Comparison of ENCODE assay signal across 13 cellular contexts in the genomic region with DNA sequence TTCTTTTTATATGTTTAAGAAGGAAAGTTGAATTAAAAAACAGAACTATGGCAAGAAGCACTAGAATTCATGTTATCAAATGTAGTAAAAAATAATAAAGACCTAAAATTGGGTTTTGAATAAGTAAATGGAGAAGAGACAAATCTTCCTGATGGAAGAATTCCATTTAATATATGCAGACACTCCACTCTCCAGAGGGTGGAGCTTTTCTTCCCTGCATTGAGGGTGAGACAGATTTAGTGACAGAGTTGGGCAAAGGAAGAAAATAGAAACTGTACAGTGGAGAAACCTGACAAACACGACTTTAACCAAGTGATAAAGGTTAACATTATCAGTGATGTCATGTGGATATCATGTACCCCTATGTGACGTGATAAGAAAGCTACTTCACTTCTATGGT.
DNase-seq lines count a peak whose midpoint lies in the region; ATAC-seq, FAIRE-seq and TF ChIP-seq lines count a peak whose summit lies in the region.
"Had no signal": no experiment of that assay in that cellular context is flagged by ENCODE, and none has a peak within 500 bp of the region (broad histone marks: within the 10 kb centered on the region; RNA-seq: fewer than 3 reads in every experiment).

No MANE protein-coding gene starts in this region.

- no peaks in the 10 kb centered on the region for H3K79me2 ChIP-seq in endothelial cell of umbilical vein (ENCODE audit: control insufficient read depth, insufficient read depth, low read length)

- H3K4me3 ChIP-seq in endothelial cell of umbilical vein (replicated peaks in 1 of 3; ENCODE audit: insufficient read depth in 1 of 3, low read depth in 1 of 3, low read length in 3 of 3) = no peak overlapping the region
- H3K4me3 ChIP-seq: transverse colon had no signal

- dilution Hi-C loops in endothelial cell of umbilical vein (cut with MboI; ENCODE audit: extremely low pct_ligation_motif_present, low sequenced_read_pairs) = no loop called here

- H3K9me3 ChIP-seq in endothelial cell of umbilical vein (replicated peaks; ENCODE audit: control insufficient read depth, insufficient read depth, low read length) = no peaks in the 10 kb centered on the region
- H3K9me3 ChIP-seq in T-helper 17 cell (ENCODE audit: control insufficient read depth, low read length, poor library complexity, severe bottlenecking) = no peaks in the 10 kb centered on the region
- H3K9me3 ChIP-seq: transverse colon had no signal

- no peaks in the 10 kb centered on the region for H3K36me3 ChIP-seq in endothelial cell of umbilical vein (ENCODE audit: control insufficient read depth in 2 of 2, extremely low read depth in 1 of 2, insufficient read depth in 2 of 2, low read length in 2 of 2)
- H3K36me3 ChIP-seq: transverse colon had no signal

- peak; percentile 24 for FAIRE-seq in endothelial cell of umbilical vein (lab: Jason Lieb, UNC)
- FAIRE-seq: GM18507 had no signal

- no peak overlapping the region for H3K4me2 ChIP-seq in endothelial cell of umbilical vein (ENCODE audit: insufficient read depth, low read length)

- H3K27me3 Mint-ChIP-seq in activated CD4-positive, alpha-beta T cell treated with anti-CD3 and anti-CD28 coated beads, Interleukin-2, amount 10 ng/mL, durations not matched to agents 24 days and 14 days = no peaks in the 10 kb centered on the region
- H3K27me3 Mint-ChIP-seq in T-helper 17 cell = no peaks in the 10 kb centered on the region
- H3K27me3 Mint-ChIP-seq: activated naive CD8-positive, alpha-beta T cell had no signal

- no peaks in the 10 kb centered on the region for H3K36me3 Mint-ChIP-seq in activated CD4-positive, alpha-beta T cell treated with anti-CD3 and anti-CD28 coated beads, Interleukin-2, amount 10 ng/mL, durations not matched to agents 24 days and 14 days (ENCODE audit: low read depth)
- no peaks in the 10 kb centered on the region for H3K36me3 Mint-ChIP-seq in T-helper 17 cell (ENCODE audit: low read depth)
- H3K36me3 Mint-ChIP-seq: activated naive CD8-positive, alpha-beta T cell had no signal

- no peaks in the 10 kb centered on the region for H3K4me1 Mint-ChIP-seq in activated CD4-positive, alpha-beta T cell treated with anti-CD3 and anti-CD28 coated beads, Interleukin-2, amount 10 ng/mL, durations not matched to agents 24 days and 14 days
- no peaks in the 10 kb centered on the region for H3K4me1 Mint-ChIP-seq in T-helper 17 cell

- no peak overlapping the region for H3K27ac Mint-ChIP-seq in activated CD4-positive, alpha-beta T cell treated with anti-CD3 and anti-CD28 coated beads, Interleukin-2, amount 10 ng/mL, durations not matched to agents 24 days and 14 days
- no peak overlapping the region for H3K27ac Mint-ChIP-seq in T-helper 17 cell
- H3K27ac Mint-ChIP-seq: activated naive CD8-positive, alpha-beta T cell had no signal

- no peaks in the 10 kb centered on the region for H3K27me3 ChIP-seq in endothelial cell of umbilical vein (ENCODE audit: control insufficient read depth in 2 of 2, insufficient read depth in 2 of 2, low read length in 2 of 2)
- H3K27me3 ChIP-seq: transverse colon had no signal

- TF ChIP-seq CTCF in endothelial cell of umbilical vein (IDR thresholded peaks at IDR 0.05; ENCODE audit: extremely low read depth in 1 of 2, insufficient read depth in 1 of 2, low read depth in 1 of 2, low read length in 2 of 2) = no peak

- TF ChIP-seq POLR2A in endothelial cell of umbilical vein (IDR thresholded peaks at IDR 0.05; ENCODE audit: low read depth, low read length) = no peak

- intact Hi-C loops in endothelial cell of umbilical vein (cut with micrococcal nuclease) = loop anchor here (1.0 kb wide), 1 partner anchor 295 kb away; no protein-coding TSS in a partner anchor
- intact Hi-C loops in activated CD4-positive, alpha-beta T cell treated with anti-CD3 and anti-CD28 coated beads, Interleukin-2, amount 10 ng/mL, durations not matched to agents 24 days and 14 days (cut with micrococcal nuclease) = no loop called here

- no peak overlapping the region for H3K27ac ChIP-seq in endothelial cell of umbilical vein (ENCODE audit: insufficient read depth, low read depth, low read length)
- H3K27ac ChIP-seq: transverse colon had no signal

- no peak overlapping the region for H3K4me3 Mint-ChIP-seq in activated CD4-positive, alpha-beta T cell treated with anti-CD3 and anti-CD28 coated beads, Interleukin-2, amount 10 ng/mL, durations not matched to agents 24 days and 14 days
- H3K4me3 Mint-ChIP-seq in T-helper 17 cell = no peak overlapping the region
- H3K4me3 Mint-ChIP-seq: activated naive CD8-positive, alpha-beta T cell had no signal

- no peaks in the 10 kb centered on the region for H3K9me3 Mint-ChIP-seq in activated CD4-positive, alpha-beta T cell treated with anti-CD3 and anti-CD28 coated beads, Interleukin-2, amount 10 ng/mL, durations not matched to agents 24 days and 14 days

- H3K9ac ChIP-seq in endothelial cell of umbilical vein (replicated peaks; ENCODE audit: extremely low read depth, insufficient read depth, low read length) = no peak overlapping the region

- H3K9me1 ChIP-seq in endothelial cell of umbilical vein (replicated peaks; ENCODE audit: control insufficient read depth, extremely low read depth, insufficient read depth, low read length) = no peaks in the 10 kb centered on the region

- POLR2A ChIA-PET in endothelial cell of umbilical vein (lab: Charles Lee) = no interaction called here

- no peaks in the 10 kb centered on the region for H4K20me1 ChIP-seq in endothelial cell of umbilical vein (replicated peaks; ENCODE audit: control insufficient read depth, extremely low read depth, insufficient read depth, low read length)

- no peak for ATAC-seq in T-helper 17 cell

- BruUV-seq in endothelial cell of umbilical vein (replicated peaks; lab: Mats Ljungman, UMichigan) = no TSS peak

- DNase-seq in NCI-H2171 treated with DMSO at 0.1 percent for 48 hours (lab: John Stamatoyannopoulos, UW) (peak; percentile 12), NCI-H2171 (lab: John Stamatoyannopoulos, UW) (no peak), NCI-H69 (lab: John Stamatoyannopoulos, UW) (peak; percentile 71), endothelial cell of umbilical vein (ENCODE audit: low read depth, low spot score) (peak; percentile 6), pons (ENCODE audit: low spot score) (peak; percentile 72), T-helper 17 cell (no peak), HPDE6-E6E7 (ENCODE audit: extremely low spot score) (no peak)
- no peak for DNase-seq in activated CD4-positive, alpha-beta T cell treated with anti-CD3 and anti-CD28 coated beads, Interleukin-2, amount 10 ng/mL, durations not matched to agents 24 days and 14 days
- DNase-seq: effector CD8-positive, alpha-beta T cell; NCI-H1105 treated with DMSO at 0.1 percent for 48 hours; transverse colon had no signal

- CTCF ChIA-PET in endothelial cell of umbilical vein (lab: Charles Lee) = interaction anchor here (0.9 to 2.1 kb wide), 3 partner anchors 10 to 505 kb away, joined by 3 to 6 read pairs (median 5); no protein-coding TSS in a partner anchor

- no peak overlapping the region for H2AFZ ChIP-seq in endothelial cell of umbilical vein (ENCODE audit: low read depth, low read length)

- H3K4me1 ChIP-seq in endothelial cell of umbilical vein (ENCODE audit: control insufficient read depth, extremely low read depth, insufficient read depth, low read length) = no peaks in the 10 kb centered on the region
- H3K4me1 ChIP-seq: transverse colon had no signal

TF ChIP-seq in endothelial cell of umbilical vein, 7 proteins besides CTCF, POLR2A, EP300 and RAD21:
- TF ChIP-seq, protein P1, sequence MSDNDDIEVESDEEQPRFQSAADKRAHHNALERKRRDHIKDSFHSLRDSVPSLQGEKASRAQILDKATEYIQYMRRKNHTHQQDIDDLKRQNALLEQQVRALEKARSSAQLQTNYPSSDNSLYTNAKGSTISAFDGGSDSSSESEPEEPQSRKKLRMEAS (IDR thresholded peaks at IDR 0.05; ENCODE audit: insufficient read depth, insufficient read length) = no peak
- TF ChIP-seq MYC (IDR thresholded peaks at IDR 0.05; ENCODE audit: low read depth, low read length) (no peak), POLR2AphosphoS5 (IDR thresholded peaks at IDR 0.05; ENCODE audit: insufficient read depth, low read depth, low read length) (no peak), FOS (IDR thresholded peaks at IDR 0.05; ENCODE audit: borderline replicate concordance, insufficient read depth, low read length) (no peak), GATA2 (IDR thresholded peaks at IDR 0.05; ENCODE audit: insufficient read depth, insufficient read length, low read depth, low read length) (no peak), JUN (IDR thresholded peaks at IDR 0.05; ENCODE audit: borderline replicate concordance, insufficient read depth, insufficient read length, low read depth) (no peak), EZH2 (IDR thresholded peaks at IDR 0.05; ENCODE audit: borderline replicate concordance, low read depth, low read length, severe bottlenecking) (no peak)

Comparison
In these comparisons a context has a peak if more than half of its experiments do, and no peak if none do; other contexts are left out.
1. DNase-seq: peak in NCI-H2171 treated with DMSO at 0.1 percent for 48 hours (single experiment), NCI-H69 (single experiment), endothelial cell of umbilical vein (single experiment) and pons (single experiment); none in NCI-H2171 (single experiment), activated CD4-positive, alpha-beta T cell treated with anti-CD3 and anti-CD28 coated beads, Interleukin-2, amount 10 ng/mL, durations not matched to agents 24 days and 14 days (single experiment), T-helper 17 cell (0 of 3) and HPDE6-E6E7 (single experiment).